In the genomic region with DNA sequence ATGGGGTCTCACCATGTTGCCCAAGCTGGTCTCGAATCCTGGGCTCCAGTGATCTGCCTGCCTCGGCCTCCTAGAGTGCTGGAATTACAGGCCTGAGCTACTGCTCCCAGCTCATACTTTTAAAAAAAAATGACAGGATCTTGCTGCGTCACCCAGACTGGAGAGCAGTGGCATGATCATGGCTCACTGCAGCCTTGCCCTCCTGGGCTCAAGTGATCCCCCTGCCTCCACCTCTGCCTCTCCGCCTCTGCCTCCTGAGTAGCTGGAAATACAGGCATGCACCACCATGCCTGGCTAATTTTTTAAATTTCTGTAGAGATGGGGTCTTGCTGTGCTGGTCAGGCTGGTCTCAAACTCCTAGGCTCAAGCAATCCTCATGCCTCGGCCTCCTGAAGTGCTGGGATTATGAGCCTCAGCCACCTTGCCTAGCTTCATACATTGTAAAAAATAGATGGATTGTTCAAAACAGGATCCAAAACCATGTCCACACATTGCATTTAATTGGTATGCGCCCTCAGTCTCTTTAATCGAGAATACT, we compare ENCODE assay signal across 16 cellular contexts. TPM values are rescaled to one million over a fixed set of nuclear protein-coding genes. Genes with fewer than 3 reads are reported as not detected.
DNase-seq lines count a peak whose midpoint lies in the region; TF ChIP-seq lines count a peak whose summit lies in the region.
"Had no signal": no experiment of that assay in that cellular context is flagged by ENCODE, and none has a peak within 500 bp of the region (broad histone marks: within the 10 kb centered on the region; RNA-seq: fewer than 3 reads in every experiment).

No MANE protein-coding gene starts in this region.

- no peaks in the 10 kb centered on the region for H3K27me3 ChIP-seq in mesendoderm (ENCODE audit: insufficient read depth, low read length, poor library complexity)
- H3K27me3 ChIP-seq in smooth muscle cell (ENCODE audit: low read depth): no peaks in the 10 kb centered on the region
- no peaks in the 10 kb centered on the region for H3K27me3 ChIP-seq in SJCRH30
- H3K27me3 ChIP-seq in colonic mucosa: no peaks in the 10 kb centered on the region
- H3K27me3 ChIP-seq: BE2C had no signal

- no peak overlapping the region for H2BK120ac ChIP-seq in mesendoderm (ENCODE audit: low read depth, low read length)

- H3K9ac ChIP-seq in mesendoderm (ENCODE audit: low read length) (no peak overlapping the region), smooth muscle cell (ENCODE audit: low read depth) (no peak overlapping the region), colonic mucosa (ENCODE audit: low read depth in 2 of 2, low read length in 2 of 2) (no peak overlapping the region)
- H3K9ac ChIP-seq: KMS-11 had no signal

- H3F3A ChIP-seq in smooth muscle cell (ENCODE audit: low read depth): peaks cover 35% of the 10 kb centered on the region

- H2BK15ac ChIP-seq in mesendoderm (replicated peaks; ENCODE audit: low read depth): no peak overlapping the region

- whole genome bisulfite sequencing in mesendoderm (ENCODE audit: extremely low coverage, insufficient coverage, low lambda C conversion rate): no CpG with 5 or more reads among the region's 7 CpGs
- WGBS in smooth muscle cell (ENCODE audit: low lambda C conversion rate): 89% methylated on average over 7 of the region's 7 CpGs

- CTCF ChIA-PET in RWPE1 (lab: Yijun Ruan, JAX): interaction anchor here (0.6 to 1.6 kb wide), 3 partner anchors 27 to 150 kb away, joined by 3 to 4 read pairs (median 3); no protein-coding TSS in a partner anchor

- H2AFZ ChIP-seq in smooth muscle cell (ENCODE audit: low read depth): no peak overlapping the region

- no peak overlapping the region for H2AK5ac ChIP-seq in mesendoderm (ENCODE audit: low read length)

- no peak overlapping the region for H4K5ac ChIP-seq in mesendoderm (ENCODE audit: low read length)

- H3K56ac ChIP-seq in mesendoderm (ENCODE audit: low read length): no peak overlapping the region

- no peak overlapping the region for H3K4me3 ChIP-seq in mesendoderm (ENCODE audit: low read length)
- H3K4me3 ChIP-seq in smooth muscle cell: no peak overlapping the region
- H3K4me3 ChIP-seq in SJCRH30: no peak overlapping the region
- no peak overlapping the region for H3K4me3 ChIP-seq in colonic mucosa

- peaks cover 34% of the 10 kb centered on the region for H4K20me1 ChIP-seq in smooth muscle cell (ENCODE audit: low read depth)

- peak overlapping the region; percentile 5 for H3K18ac ChIP-seq in mesendoderm (ENCODE audit: low read length)

- H3K4me2 ChIP-seq in mesendoderm (ENCODE audit: low read length): no peak overlapping the region
- H3K4me2 ChIP-seq in smooth muscle cell: peak overlapping the region; percentile 33
- H3K4me2 ChIP-seq: KMS-11 had no signal

- DNase-seq in NCI-H82 (lab: John Stamatoyannopoulos, UW) (peak; percentile 19), NCI-H82 treated with DMSO at 0.1 percent for 48 hours (lab: John Stamatoyannopoulos, UW; ENCODE audit: unreplicated experiment) (no peak), RWPE1 (ENCODE audit: low spot score) (no peak), mesendoderm (no peak), smooth muscle cell (lab: John Stamatoyannopoulos, UW; ENCODE audit: unreplicated experiment) (no peak), SJCRH30 (no peak), HT-29 (ENCODE audit: low spot score) (no peak), colonic mucosa (no peak)
- DNase-seq: BE2C; Calu3; CD4-positive, alpha-beta T cell; DMS53; NCI-H1436; NCI-H2081; NCI-H774 had no signal

- peaks cover 15% of the 10 kb centered on the region for H3K79me1 ChIP-seq in mesendoderm (ENCODE audit: low read length)

- no peak for TF ChIP-seq CTCF in RWPE1 (conservative IDR thresholded peaks at IDR 0.05; ENCODE audit: low read depth)
- TF ChIP-seq CTCF in smooth muscle cell (IDR thresholded peaks at IDR 0.05; ENCODE audit: borderline replicate concordance, insufficient read depth, poor library complexity, severe bottlenecking): no peak
- TF ChIP-seq CTCF in colonic mucosa (IDR thresholded peaks at IDR 0.05): no peak

- H3K27ac ChIP-seq in RWPE1: peak overlapping the region; percentile 27; the same call in 1 of the 2 replicates
- H3K27ac ChIP-seq in mesendoderm (ENCODE audit: low read depth, low read length): no peak overlapping the region
- H3K27ac ChIP-seq in smooth muscle cell (ENCODE audit: low read depth): peak overlapping the region; percentile 22
- H3K27ac ChIP-seq in SJCRH30: no peak overlapping the region
- no peak overlapping the region for H3K27ac ChIP-seq in colonic mucosa
- H3K27ac ChIP-seq: KMS-11 had no signal

- intact Hi-C loops in colonic mucosa (cut with DNase I): loop anchor here (10.0 kb wide), 2 partner anchors 107 to 153 kb away; partner anchors contain the start of gene ABHD10

- no peaks in the 10 kb centered on the region for H3K36me3 ChIP-seq in mesendoderm (ENCODE audit: control insufficient read depth, insufficient read depth, low read length)
- no peaks in the 10 kb centered on the region for H3K36me3 ChIP-seq in smooth muscle cell (ENCODE audit: low read depth)
- H3K36me3 ChIP-seq in SJCRH30: peaks cover 39% of the 10 kb centered on the region
- H3K36me3 ChIP-seq in colonic mucosa: no peaks in the 10 kb centered on the region
- H3K36me3 ChIP-seq: BE2C had no signal

- POLR2A ChIA-PET in RWPE1 (lab: Yijun Ruan, JAX; ENCODE audit: low non-redundant PET): no interaction called here

- H3K4me1 ChIP-seq in mesendoderm (ENCODE audit: control insufficient read depth, low read depth, low read length) (peaks cover 24% of the 10 kb centered on the region), smooth muscle cell (ENCODE audit: low read depth) (peaks cover 71% of the 10 kb centered on the region), SJCRH30 (peaks cover 49% of the 10 kb centered on the region), colonic mucosa (no peaks in the 10 kb centered on the region)
- H3K4me1 ChIP-seq: BE2C had no signal

- no peak overlapping the region for H2BK5ac ChIP-seq in mesendoderm (ENCODE audit: low read length)

- H3K79me2 ChIP-seq in mesendoderm (ENCODE audit: control insufficient read depth, insufficient read depth, low read length) (peaks cover 67% of the 10 kb centered on the region), smooth muscle cell (ENCODE audit: low read depth) (peaks cover 91% of the 10 kb centered on the region)

- H3K9me3 ChIP-seq in smooth muscle cell (replicated peaks; ENCODE audit: low read depth) (no peaks in the 10 kb centered on the region), SJCRH30 (replicated peaks) (no peaks in the 10 kb centered on the region), colonic mucosa (no peaks in the 10 kb centered on the region)
- H3K9me3 ChIP-seq: BE2C had no signal

- peak overlapping the region; percentile 70 for H3K4ac ChIP-seq in mesendoderm (ENCODE audit: low read depth, low read length)

- no peak overlapping the region for H4K8ac ChIP-seq in mesendoderm (ENCODE audit: low read depth, low read length)

- H3K23ac ChIP-seq in mesendoderm (ENCODE audit: low read length): no peak overlapping the region

RNA-seq across cellular contexts. Expression of gene PHLDB2, which starts 8.9 kb away (rescaled TPM):
- 35.6 TPM for polyA plus RNA-seq in mesendoderm (2013, experiment 1 of 2)
- 35.8 TPM for polyA plus RNA-seq in mesendoderm (2013, experiment 2 of 2)
- total RNA-seq in smooth muscle cell: 79.7 and 93.3 TPM in 2 replicates
- polyA plus RNA-seq in smooth muscle cell: 40.5 and 45.4 TPM in 2 replicates
- total RNA-seq in SJCRH30 (2014; rRNA removed; shearing (Covaris generic)): 93.4 and 102 TPM in 2 replicates
- total RNA-seq in HT-29 (2014; rRNA removed; shearing (Covaris generic)): 0.21 TPM in 1 of 2 replicates, not detected in the other
- 10 to 100 TPM in 1 of 2 donors, 1 to 10 TPM in 1; 3.1 to 33.4 TPM for total RNA-seq in colonic mucosa

Comparison
In these comparisons a context has a peak if more than half of its experiments do, and no peak if none do; other contexts are left out.
1. H3K27ac ChIP-seq: peak in RWPE1 (single experiment) and smooth muscle cell (single experiment); none in mesendoderm (single experiment), SJCRH30 (single experiment) and colonic mucosa (single experiment).